In the genomic region with DNA sequence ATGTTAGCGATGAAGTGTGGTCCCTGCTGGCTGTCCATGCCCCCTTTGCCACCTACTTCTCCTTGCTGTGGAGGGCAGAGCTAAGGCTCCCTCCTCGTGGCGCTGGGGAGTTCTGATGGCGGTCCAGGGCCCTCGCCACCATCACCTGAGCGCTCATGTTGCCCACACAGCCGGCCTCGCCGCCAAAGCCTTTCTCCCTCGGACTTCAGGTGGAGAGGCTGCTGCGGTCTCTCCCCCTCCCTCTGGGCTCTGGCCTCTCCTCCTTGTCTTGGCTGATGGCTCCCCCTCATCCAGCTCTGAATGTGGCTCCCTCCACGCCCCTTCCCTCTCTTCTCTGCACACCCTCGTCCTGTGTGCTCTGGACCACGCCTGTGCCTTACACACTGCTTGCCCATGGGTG, we compare ENCODE assay signal across 18 cellular contexts. TPM values are rescaled to one million over a fixed set of nuclear protein-coding genes. Genes with fewer than 3 reads are reported as not detected.
A peak's percentile ranks its signal among the peaks of the same experiment; 100 is the strongest.
DNase-seq lines count a peak whose midpoint lies in the region; ATAC-seq and TF ChIP-seq lines count a peak whose summit lies in the region.
"Had no signal": no experiment of that assay in that cellular context is flagged by ENCODE, and none has a peak within 500 bp of the region (broad histone marks: within the 10 kb centered on the region; RNA-seq: fewer than 3 reads in every experiment).

No MANE protein-coding gene starts in this region.

- H3K4me1 Mint-ChIP-seq in memory B cell = peaks cover 18% of the 10 kb centered on the region
- peaks cover 31% of the 10 kb centered on the region for H3K4me1 Mint-ChIP-seq in stimulated activated effector memory CD8-positive, alpha-beta T cell treated with anti-CD3 and anti-CD28 coated beads, Interleukin-12 subunit alpha, Interleukin-12 subunit beta, amount 100 ng/mL, for 72 hours

- TF ChIP-seq POLR2A in Peyer's patch (IDR thresholded peaks at IDR 0.05) = no peak

- no peaks in the 10 kb centered on the region for H3K9me3 ChIP-seq in Peyer's patch
- H3K9me3 ChIP-seq: left lung, vagina had no signal

- H3K4me3 ChIP-seq in Peyer's patch = no peak overlapping the region
- H3K4me3 ChIP-seq: left lung, SK-N-MC, vagina had no signal

- no peak for TF ChIP-seq CTCF in Peyer's patch (IDR thresholded peaks at IDR 0.05)

- H3K27ac ChIP-seq in Peyer's patch = no peak overlapping the region
- H3K27ac ChIP-seq: left lung, SK-N-MC, vagina had no signal

- H3K36me3 ChIP-seq in Peyer's patch = no peaks in the 10 kb centered on the region
- H3K36me3 ChIP-seq: left lung, vagina had no signal

- H3K9me3 Mint-ChIP-seq in memory B cell = no peaks in the 10 kb centered on the region
- no peaks in the 10 kb centered on the region for H3K9me3 Mint-ChIP-seq in stimulated activated effector memory CD8-positive, alpha-beta T cell treated with anti-CD3 and anti-CD28 coated beads, Interleukin-12 subunit alpha, Interleukin-12 subunit beta, amount 100 ng/mL, for 72 hours

- peak overlapping the region; percentile 93 for H3K27ac Mint-ChIP-seq in memory B cell
- H3K27ac Mint-ChIP-seq in stimulated activated effector memory CD8-positive, alpha-beta T cell treated with anti-CD3 and anti-CD28 coated beads, Interleukin-12 subunit alpha, Interleukin-12 subunit beta, amount 100 ng/mL, for 72 hours = peak overlapping the region; percentile 94

- H3K36me3 Mint-ChIP-seq in memory B cell = no peaks in the 10 kb centered on the region
- H3K36me3 Mint-ChIP-seq in stimulated activated effector memory CD8-positive, alpha-beta T cell treated with anti-CD3 and anti-CD28 coated beads, Interleukin-12 subunit alpha, Interleukin-12 subunit beta, amount 100 ng/mL, for 72 hours = no peaks in the 10 kb centered on the region

- no peak for ATAC-seq in memory B cell (ENCODE audit: low read depth)
- no peak for ATAC-seq in stimulated activated effector memory CD8-positive, alpha-beta T cell treated with anti-CD3 and anti-CD28 coated beads, Interleukin-12 subunit alpha, Interleukin-12 subunit beta, amount 100 ng/mL, for 72 hours
- ATAC-seq: esophagus mucosa, left lung, PC-3 had no signal

- H3K27me3 Mint-ChIP-seq in memory B cell = no peaks in the 10 kb centered on the region

- DNase-seq in activated T-cell treated with anti-CD3 and anti-CD28 coated beads, Interleukin-2, amount 50 U/mL, for 48 hours = peak; percentile 3 to 7
- DNase-seq in activated T-cell treated with anti-CD3 and anti-CD28 coated beads for 4 hours (no peak), Peyer's patch (peak in 2 of 3 donors; percentile 39 to 42), memory B cell (ENCODE audit: low spot score in 2 of 2) (no peak), NCI-H446 (lab: John Stamatoyannopoulos, UW) (no peak), putamen (ENCODE audit: low spot score) (no peak), EL (no peak)
- no peak for DNase-seq in stimulated activated effector memory CD8-positive, alpha-beta T cell treated with anti-CD3 and anti-CD28 coated beads, Interleukin-12 subunit alpha, Interleukin-12 subunit beta, amount 100 ng/mL, for 72 hours (ENCODE audit: low spot score in 2 of 2)
- DNase-seq: activated CD4-positive, alpha-beta T cell treated with anti-CD3 and anti-CD28 coated beads, Interleukin-2, amount 50 U/mL, for 4 hours; activated gamma-delta T cell; dermis blood vessel endothelial cell; NCI-H1105 treated with DMSO at 0.1 percent for 48 hours; PC-3; stimulated activated CD4-positive, alpha-beta T cell treated with anti-CD3 and anti-CD28 coated beads, Interleukin-15, amount 100 ng/mL, for 24 hours had no signal

- H3K27me3 ChIP-seq in Peyer's patch = no peaks in the 10 kb centered on the region
- H3K27me3 ChIP-seq: left lung, vagina had no signal

- H3K4me3 Mint-ChIP-seq in memory B cell = peak overlapping the region; percentile 9
- H3K4me3 Mint-ChIP-seq in stimulated activated effector memory CD8-positive, alpha-beta T cell treated with anti-CD3 and anti-CD28 coated beads, Interleukin-12 subunit alpha, Interleukin-12 subunit beta, amount 100 ng/mL, for 72 hours = no peak overlapping the region

- H3K4me1 ChIP-seq in Peyer's patch = peaks cover 0 to 4% (median 0%) of the 10 kb centered on the region in 4 donors

RNA-seq across cellular contexts. Expression of a gene that starts 14.5 kb away (rescaled TPM):
- 10 to 100 TPM in 3 of 4 donors, 1 to 10 TPM in 1; 8.8 to 59.4 (median 28.5) TPM for total RNA-seq in Peyer's patch

Comparison
In these comparisons a context has a peak if more than half of its experiments do, and no peak if none do; other contexts are left out.
1. DNase-seq: peak in activated T-cell treated with anti-CD3 and anti-CD28 coated beads, Interleukin-2, amount 50 U/mL, for 48 hours (2 of 2) and Peyer's patch (2 of 3); none in activated T-cell treated with anti-CD3 and anti-CD28 coated beads for 4 hours (single experiment), memory B cell (0 of 2), stimulated activated effector memory CD8-positive, alpha-beta T cell treated with anti-CD3 and anti-CD28 coated beads, Interleukin-12 subunit alpha, Interleukin-12 subunit beta, amount 100 ng/mL, for 72 hours (0 of 2), NCI-H446 (0 of 2), putamen (single experiment) and EL (single experiment).